10 cellular contexts compared by ENCODE assay signal in genomic region chr12:11622774-11623375, GRCh38. TPM values are rescaled to one million over a fixed set of nuclear protein-coding genes. Genes with fewer than 3 reads are reported as not detected.
DNase-seq lines count a peak whose midpoint lies in the region; ATAC-seq, FAIRE-seq and TF ChIP-seq lines count a peak whose summit lies in the region.
"Had no signal": no experiment of that assay in that cellular context is flagged by ENCODE, and none has a peak within 500 bp of the region (broad histone marks: within the 10 kb centered on the region; RNA-seq: fewer than 3 reads in every experiment).

No MANE protein-coding gene starts in this region.

- no peaks in the 10 kb centered on the region for H3K27me3 ChIP-seq in GM23248 (replicated peaks; ENCODE audit: insufficient read depth)

- H3K36me3 Mint-ChIP-seq in T-helper 17 cell (ENCODE audit: low read depth) = no peaks in the 10 kb centered on the region
- H3K36me3 Mint-ChIP-seq: CD4-positive, alpha-beta memory T cell had no signal

- H3K9me2 ChIP-seq in GM23248 (ENCODE audit: insufficient read depth) = no peaks in the 10 kb centered on the region

- no peak overlapping the region for H3K4me2 ChIP-seq in GM23248 (ENCODE audit: unreplicated experiment)

- FAIRE-seq in kidney (lab: Jason Lieb, UNC) = peak; percentile 35

- 76 to 78% methylated on average over 6 of the region's 6 CpGs for WGBS in GM23248 (ENCODE audit: low coverage in 1 of 2, low lambda C conversion rate in 2 of 2, missing lambda C conversion rate in 2 of 2), 2 experiments

- H3K79me2 ChIP-seq in GM23248 (ENCODE audit: insufficient read depth) = no peaks in the 10 kb centered on the region

- H3K36me3 ChIP-seq in GM23248 (ENCODE audit: low read depth) = no peaks in the 10 kb centered on the region
- no peaks in the 10 kb centered on the region for H3K36me3 ChIP-seq in kidney (ENCODE audit: control insufficient read depth in 1 of 2, insufficient read depth in 2 of 2, low read length in 2 of 2)

- H3K4me3 Mint-ChIP-seq in T-helper 17 cell = no peak overlapping the region
- H3K4me3 Mint-ChIP-seq: CD4-positive, alpha-beta memory T cell had no signal

- H3K27ac ChIP-seq in GM23248 = no peak overlapping the region
- no peak overlapping the region for H3K27ac ChIP-seq in kidney (ENCODE audit: low read depth in 2 of 2, low read length in 2 of 2)
- H3K27ac ChIP-seq in coronary artery = peak overlapping the region in 1 of 2 donors; percentile 61

- no peak overlapping the region for H3K4me3 ChIP-seq in AG09309 (ENCODE audit: control insufficient read depth, low read depth, low read length)
- no peak overlapping the region for H3K4me3 ChIP-seq in GM23248
- no peak overlapping the region for H3K4me3 ChIP-seq in kidney (ENCODE audit: low read length in 2 of 2)
- H3K4me3 ChIP-seq in coronary artery = no peak overlapping the region

- H3F3A ChIP-seq in GM23248 (ENCODE audit: insufficient read depth) = no peaks in the 10 kb centered on the region

- DNase-seq in AG09309 (ENCODE audit: low read depth) (no peak), GM23248 (no peak), T-helper 17 cell (no peak), kidney (no peak), C1 segment of cervical spinal cord (lab: John Stamatoyannopoulos, UW) (no peak), coronary artery (ENCODE audit: low spot score) (no peak), NCI-H748 (lab: John Stamatoyannopoulos, UW; ENCODE audit: unreplicated experiment) (no peak), GM13976 (ENCODE audit: low spot score) (no peak)

- no peaks in the 10 kb centered on the region for H3K4me1 ChIP-seq in GM23248 (ENCODE audit: insufficient read depth)
- H3K4me1 ChIP-seq in kidney (ENCODE audit: control insufficient read depth in 1 of 2, insufficient read depth in 1 of 2, low read depth in 1 of 2, low read length in 2 of 2) = peaks cover 0 to 8% of the 10 kb centered on the region in 2 donors

- intact Hi-C loops in kidney (cut with DNase I) = no loop called here

- in situ Hi-C loops in GM23248 (cut with MboI) (no loop called here), GM13976 (cut with MboI; ENCODE audit: low sequenced_read_pairs, unreplicated experiment) (no loop called here)

- H2AFZ ChIP-seq in GM23248 = peak overlapping the region; percentile 26; the same call in 1 of the 2 replicates

- TF ChIP-seq CTCF in AG09309 (IDR thresholded peaks at IDR 0.05; ENCODE audit: control insufficient read depth, insufficient read depth, low read depth, low read length, missing control alignments) (peak; percentile 17), kidney (IDR thresholded peaks at IDR 0.05; ENCODE audit: borderline replicate concordance, extremely low read depth, insufficient read depth) (peak; percentile 28), coronary artery (IDR thresholded peaks at IDR 0.05) (no peak), GM13976 (IDR thresholded peaks at IDR 0.05; ENCODE audit: borderline replicate concordance, control extremely low read depth, extremely low read depth, insufficient read depth, missing control alignments) (no peak)

- H3K4me1 Mint-ChIP-seq in T-helper 17 cell = peaks cover 5% of the 10 kb centered on the region

- no peaks in the 10 kb centered on the region for H3K27me3 Mint-ChIP-seq in T-helper 17 cell
- H3K27me3 Mint-ChIP-seq: CD4-positive, alpha-beta memory T cell had no signal

- no peak for ATAC-seq in T-helper 17 cell
- ATAC-seq: esophagus mucosa had no signal

- no peaks in the 10 kb centered on the region for H4K20me1 ChIP-seq in GM23248 (ENCODE audit: insufficient read depth)

- H3K27ac Mint-ChIP-seq in T-helper 17 cell = peak overlapping the region; percentile 21

- H3K9me3 ChIP-seq in GM23248 (ENCODE audit: low read depth) (no peaks in the 10 kb centered on the region), T-helper 17 cell (ENCODE audit: control insufficient read depth, low read length, poor library complexity, severe bottlenecking) (no peaks in the 10 kb centered on the region), kidney (ENCODE audit: control insufficient read depth in 1 of 2, low read length in 2 of 2) (peaks cover 0 to 3% of the 10 kb centered on the region in 2 donors)

- H3K9ac ChIP-seq in GM23248 (no peak overlapping the region), kidney (ENCODE audit: low read length in 2 of 2) (no peak overlapping the region)

RNA-seq across cellular contexts. Expression of gene ETV6, which starts 26.6 kb away (rescaled TPM):
- total RNA-seq in GM23248 (2014; rRNA removed; shearing (Covaris generic)) = 5.3 and 10.4 TPM in 2 replicates
- polyA plus RNA-seq in GM23248 (2016; fragmentation: Nextera tagmentation; extraction: Ambion mirVana) = 2.5 and 2.9 TPM in 2 replicates
- 10 to 100 TPM; 57.3 to 60.6 TPM for total RNA-seq in T-helper 17 cell
- 59.8 TPM for total RNA-seq in kidney
- polyA plus RNA-seq in kidney (ENCODE audit: insufficient read depth, low read depth, low replicate concordance) = 5.2 TPM

Comparison
In these comparisons a context has a peak if more than half of its experiments do, and no peak if none do; other contexts are left out.
1. CTCF ChIP-seq: peak in AG09309 (single experiment) and kidney (single experiment); none in coronary artery (single experiment) and GM13976 (single experiment).